7 cellular contexts compared by ENCODE assay signal in the genomic region with DNA sequence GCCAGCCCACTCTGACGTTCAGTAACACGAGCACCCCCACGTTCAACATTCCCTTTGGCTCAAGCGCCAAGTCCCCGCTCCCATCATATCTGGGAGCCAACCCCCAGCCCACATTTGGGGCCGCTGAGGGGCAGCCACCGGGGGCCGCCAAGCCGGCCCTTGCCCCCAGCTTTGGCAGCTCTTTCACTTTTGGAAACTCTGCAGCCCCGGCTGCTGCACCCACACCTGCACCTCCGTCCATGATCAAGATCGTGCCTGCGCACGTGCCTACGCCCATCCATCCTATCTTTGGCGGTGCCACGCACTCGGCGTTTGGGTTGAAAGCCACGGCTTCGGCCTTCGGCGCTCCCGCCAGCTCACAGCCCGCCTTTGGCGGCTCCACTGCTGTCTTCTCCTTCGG. TPM values are rescaled to one million over a fixed set of nuclear protein-coding genes. Genes with fewer than 3 reads are reported as not detected.
"Had no signal": no experiment of that assay in that cellular context is flagged by ENCODE, and none has a peak within 500 bp of the region (broad histone marks: within the 10 kb centered on the region; RNA-seq: fewer than 3 reads in every experiment).

No MANE protein-coding gene starts in this region.

RNA-seq across cellular contexts. Expression of gene TRIM50, which starts 30.2 kb away (rescaled TPM):
- total RNA-seq: GM23248, H1, H4, H7, H9, HFFc6 had no signal
- polyA plus RNA-seq: GM23248, GM23338 had no signal

RNA-seq across cellular contexts. Expression of gene FKBP6, which starts 30.3 kb away (rescaled TPM):
- total RNA-seq: GM23248, GM23338, H4, H9, HFFc6 had no signal
- polyA plus RNA-seq: GM23248 had no signal
